In genomic region chr1:15283500-15283899, GRCh38 we compare ENCODE assay signal across 12 cellular contexts. TPM values are rescaled to one million over a fixed set of nuclear protein-coding genes. Genes with fewer than 3 reads are reported as not detected.
A peak's percentile ranks its signal among the peaks of the same experiment; 100 is the strongest.
DNase-seq lines count a peak whose midpoint lies in the region; ATAC-seq and TF ChIP-seq lines count a peak whose summit lies in the region.
"Had no signal": no experiment of that assay in that cellular context is flagged by ENCODE, and none has a peak within 500 bp of the region (broad histone marks: within the 10 kb centered on the region; RNA-seq: fewer than 3 reads in every experiment).

No MANE protein-coding gene starts in this region.

- peak; percentile 32 for DNase-seq in HCEC 1CT
- DNase-seq in RWPE1 (ENCODE audit: low spot score): peak; percentile 90
- DNase-seq in esophagus muscularis mucosa (ENCODE audit: extremely low spot score): no peak
- DNase-seq in sigmoid colon: peak; percentile 84
- DNase-seq in stimulated activated naive B cell treated with anti-CD40 and anti-IgM and Interleukin-4, amounts not matched to agents 10 μg/mL and 1 μg/mL and 100 μg/mL, for 72 hours: no peak
- no peak for DNase-seq in DMS153 (lab: John Stamatoyannopoulos, UW)
- DNase-seq: activated CD4-positive, alpha-beta T cell treated with anti-CD3 and anti-CD28 coated beads for 36 hours; activated naive CD4-positive, alpha-beta T cell treated with anti-CD3 and anti-CD28 coated beads, Interleukin-2, amount 50 U/mL, for 16 hours; effector memory CD8-positive, alpha-beta T cell; KG1; ovary had no signal

- H3K9me3 ChIP-seq in esophagus muscularis mucosa: no peaks in the 10 kb centered on the region
- no peaks in the 10 kb centered on the region for H3K9me3 ChIP-seq in sigmoid colon
- H3K9me3 ChIP-seq: ovary had no signal

- H3K9me3 Mint-ChIP-seq in stimulated activated naive B cell treated with anti-CD40 and anti-IgM and Interleukin-4, amounts not matched to agents 10 μg/mL and 1 μg/mL and 100 μg/mL, for 72 hours: peaks cover 13 to 14% of the 10 kb centered on the region in 2 donors
- H3K9me3 Mint-ChIP-seq: effector memory CD8-positive, alpha-beta T cell had no signal

- POLR2A ChIA-PET in RWPE1 (lab: Yijun Ruan, JAX; ENCODE audit: low non-redundant PET): no interaction called here

- ATAC-seq in stimulated activated naive B cell treated with anti-CD40 and anti-IgM and Interleukin-4, amounts not matched to agents 10 μg/mL and 1 μg/mL and 100 μg/mL, for 72 hours (replicated peaks): no peak
- no peak for ATAC-seq in HG03354 (IDR thresholded peaks at IDR 0.05; ENCODE audit: poor library complexity, severe bottlenecking, unreplicated experiment)
- ATAC-seq: activated CD4-positive, alpha-beta T cell treated with anti-CD3 and anti-CD28 coated beads for 36 hours; effector memory CD8-positive, alpha-beta T cell had no signal

- peaks cover 22 to 25% of the 10 kb centered on the region in 2 donors for H3K27me3 Mint-ChIP-seq in stimulated activated naive B cell treated with anti-CD40 and anti-IgM and Interleukin-4, amounts not matched to agents 10 μg/mL and 1 μg/mL and 100 μg/mL, for 72 hours

- no peak for TF ChIP-seq EP300 in esophagus muscularis mucosa (IDR thresholded peaks at IDR 0.05)
- TF ChIP-seq EP300 in sigmoid colon (IDR thresholded peaks at IDR 0.05): no peak

- H3K4me3 ChIP-seq in esophagus muscularis mucosa (no peak overlapping the region), sigmoid colon (no peak overlapping the region)
- H3K4me3 ChIP-seq: ovary had no signal

- 63% methylated on average over 2 of the region's 2 CpGs for WGBS in esophagus muscularis mucosa
- 56 to 88% methylated on average over 2 of the region's 2 CpGs for whole genome bisulfite sequencing in sigmoid colon, 2 donors

- CTCF ChIA-PET in RWPE1 (lab: Yijun Ruan, JAX): interaction anchor here (0.5 to 1.0 kb wide), 4 partner anchors 9 to 148 kb away, joined by 3 read pairs; no protein-coding TSS in a partner anchor

- 0 out of 2 replicates have a peak, but pooled peaks have one; percentile 16 for TF ChIP-seq CTCF in RWPE1 (conservative IDR thresholded peaks at IDR 0.05; ENCODE audit: low read depth)
- peak in 2 of 3 experiments; percentile 34 to 43 for TF ChIP-seq CTCF in esophagus muscularis mucosa (IDR thresholded peaks at IDR 0.05)
- peak; percentile 23 to 52 (median 40) for TF ChIP-seq CTCF in sigmoid colon (IDR thresholded peaks at IDR 0.05)

- H3K4me1 Mint-ChIP-seq in stimulated activated naive B cell treated with anti-CD40 and anti-IgM and Interleukin-4, amounts not matched to agents 10 μg/mL and 1 μg/mL and 100 μg/mL, for 72 hours: no peaks in the 10 kb centered on the region
- H3K4me1 Mint-ChIP-seq: activated CD4-positive, alpha-beta T cell treated with anti-CD3 and anti-CD28 coated beads for 36 hours had no signal

- H3K27ac Mint-ChIP-seq in stimulated activated naive B cell treated with anti-CD40 and anti-IgM and Interleukin-4, amounts not matched to agents 10 μg/mL and 1 μg/mL and 100 μg/mL, for 72 hours: no peak overlapping the region
- H3K27ac Mint-ChIP-seq: activated CD4-positive, alpha-beta T cell treated with anti-CD3 and anti-CD28 coated beads for 36 hours; effector memory CD8-positive, alpha-beta T cell had no signal

- H3K36me3 ChIP-seq in esophagus muscularis mucosa (no peaks in the 10 kb centered on the region), sigmoid colon (no peaks in the 10 kb centered on the region)
- H3K36me3 ChIP-seq: ovary had no signal

- intact Hi-C loops in esophagus muscularis mucosa (cut with DNase I): no loop called here
- intact Hi-C loops in sigmoid colon (cut with DNase I): no loop called here

- H3K27me3 ChIP-seq in esophagus muscularis mucosa (no peaks in the 10 kb centered on the region), sigmoid colon (no peaks in the 10 kb centered on the region)
- H3K27me3 ChIP-seq: ovary had no signal

- H3K27ac ChIP-seq in RWPE1 (peak overlapping the region; percentile 80), esophagus muscularis mucosa (replicated peaks in 1 of 4) (peak overlapping the region; percentile 62 to 69 (median 68)), sigmoid colon (peak overlapping the region; percentile 64 to 78 (median 72))
- H3K27ac ChIP-seq: ovary had no signal

- H3K4me1 ChIP-seq in esophagus muscularis mucosa (peaks cover 12 to 32% (median 22%) of the 10 kb centered on the region in 4 donors), sigmoid colon (peaks cover 0 to 34% (median 26%) of the 10 kb centered on the region in 4 donors)

- H3K36me3 Mint-ChIP-seq in stimulated activated naive B cell treated with anti-CD40 and anti-IgM and Interleukin-4, amounts not matched to agents 10 μg/mL and 1 μg/mL and 100 μg/mL, for 72 hours: peaks cover 0 to 4% of the 10 kb centered on the region in 2 donors

- TF ChIP-seq POLR2A in esophagus muscularis mucosa (IDR thresholded peaks at IDR 0.05; ENCODE audit: low read depth) (no peak), sigmoid colon (IDR thresholded peaks at IDR 0.05) (no peak)

- no peak overlapping the region for H3K4me3 Mint-ChIP-seq in stimulated activated naive B cell treated with anti-CD40 and anti-IgM and Interleukin-4, amounts not matched to agents 10 μg/mL and 1 μg/mL and 100 μg/mL, for 72 hours
- H3K4me3 Mint-ChIP-seq: activated CD4-positive, alpha-beta T cell treated with anti-CD3 and anti-CD28 coated beads for 36 hours; effector memory CD8-positive, alpha-beta T cell had no signal

RNA-seq across cellular contexts. Expression of gene FHAD1, which starts 36.5 kb away (rescaled TPM):
- total RNA-seq in esophagus muscularis mucosa: under 1 TPM in 3 of 4 donors, not detected in 1; under 0.01 to 0.26 (median 0.06) TPM
- total RNA-seq in sigmoid colon: 1 to 10 TPM in 1 of 4 donors, under 1 TPM in 1, not detected in 2; 0.27 to 1.1 TPM
- 1 to 10 TPM in 1 of 3 donors, under 1 TPM in 2; 0.70 to 1.8 (median 0.92) TPM for polyA plus RNA-seq in sigmoid colon

Comparison
In these comparisons a context has a peak if more than half of its experiments do, and no peak if none do; other contexts are left out.
1. DNase-seq: peak in HCEC 1CT (single experiment), RWPE1 (single experiment) and sigmoid colon (single experiment); none in esophagus muscularis mucosa (single experiment), stimulated activated naive B cell treated with anti-CD40 and anti-IgM and Interleukin-4, amounts not matched to agents 10 μg/mL and 1 μg/mL and 100 μg/mL, for 72 hours (single experiment) and DMS153 (single experiment).
2. Peak in every context shown above with its lines, with median percentiles within 50 percentile points of each other: H3K27ac ChIP-seq and CTCF ChIP-seq.